ENCODE assay signal across 29 cellular contexts in the genomic region with DNA sequence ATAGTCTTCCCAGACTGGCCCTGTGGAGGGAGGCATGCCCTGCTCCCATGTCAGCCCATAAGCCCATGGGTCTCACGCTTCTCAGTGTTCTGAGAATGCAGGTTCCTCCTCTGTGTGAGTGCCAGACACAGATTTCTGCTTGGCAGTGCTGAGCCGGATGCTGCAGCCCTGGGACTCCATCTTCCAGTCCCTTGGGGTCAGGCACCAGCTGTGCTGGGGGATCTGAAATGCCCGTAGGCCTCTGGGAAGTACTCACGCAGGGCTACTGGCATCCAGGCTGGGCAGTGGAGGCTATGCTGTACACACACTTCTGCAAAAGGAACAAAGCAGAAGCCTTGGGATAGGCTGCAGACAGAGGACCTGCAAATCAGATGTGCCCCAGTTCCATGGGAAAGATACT.
"Had no signal": no experiment of that assay in that cellular context is flagged by ENCODE, and none has a peak within 500 bp of the region (broad histone marks: within the 10 kb centered on the region; RNA-seq: fewer than 3 reads in every experiment).

No MANE protein-coding gene starts in this region.

- H3K27me3 ChIP-seq: brain microvascular endothelial cell, dorsolateral prefrontal cortex had no signal

- H3K27ac Mint-ChIP-seq: activated B cell treated with CpG ODN at 0.5 μM for 24 hours; activated CD8-positive, alpha-beta memory T cell treated with anti-CD3 and anti-CD28 coated beads, Interleukin-2, amount 10 ng/mL, durations not matched to agents 7 days and 5 days; activated CD8-positive, alpha-beta T cell treated with anti-CD3 and anti-CD28 coated beads for 36 hours; activated naive CD4-positive, alpha-beta T cell treated with anti-CD3 and anti-CD28 coated beads, Interleukin-2, amount 10 ng/mL, durations not matched to agents 7 days and 5 days; activated naive CD8-positive, alpha-beta T cell treated with anti-CD3 and anti-CD28 coated beads, Interleukin-2, amount 10 ng/mL, durations not matched to agents 7 days and 5 days; activated T-cell treated with anti-CD3 and anti-CD28 coated beads, Interleukin-2, amount 50 U/mL, for 24 hours; activated T-cell treated with anti-CD3 and anti-CD28 coated beads, Interleukin-2, amount 50 U/mL, for 72 hours; dendritic cell treated with granulocyte-macrophage colony-stimulating factor and Interleukin-4, amounts not matched to agents 40 ng/mL and 50 ng/mL, for 4 days; endodermal cell; T-helper 17 cell; T-helper 2 cell treated with Interferon-gamma antibody and Interleukin-4, amounts not matched to agents 5 μg/mL and 100 μg/mL, for 36 hours had no signal

- DNase-seq: activated B cell treated with CpG ODN at 0.5 μM for 24 hours; activated CD4-positive, alpha-beta T cell treated with anti-CD3 and anti-CD28 coated beads for 48 hours; activated CD4-positive, alpha-beta T cell treated with anti-CD3 and anti-CD28 coated beads, Interleukin-2, amount 50 U/mL, for 1 hour; activated CD4-positive, alpha-beta T cell treated with anti-CD3 and anti-CD28 coated beads, Interleukin-2, amount 50 U/mL, for 48 hours; activated CD8-positive, alpha-beta memory T cell treated with anti-CD3 and anti-CD28 coated beads, Interleukin-2, amount 10 ng/mL, durations not matched to agents 7 days and 5 days; activated CD8-positive, alpha-beta memory T cell treated with anti-CD3 and anti-CD28 coated beads, Interleukin-2, amount 50 U/mL, for 48 hours; activated CD8-positive, alpha-beta T cell treated with anti-CD3 and anti-CD28 coated beads for 36 hours; activated gamma-delta T cell; activated naive CD4-positive, alpha-beta T cell; activated naive CD4-positive, alpha-beta T cell treated with anti-CD3 and anti-CD28 coated beads, Interleukin-2, amount 10 ng/mL, durations not matched to agents 7 days and 5 days; activated naive CD8-positive, alpha-beta T cell treated with anti-CD3 and anti-CD28 coated beads, Interleukin-2, amount 10 ng/mL, durations not matched to agents 7 days and 5 days; activated T-cell treated with anti-CD3 and anti-CD28 coated beads for 4 hours; activated T-cell treated with anti-CD3 and anti-CD28 coated beads, Interleukin-2, amount 50 U/mL, for 24 hours; activated T-cell treated with anti-CD3 and anti-CD28 coated beads, Interleukin-2, amount 50 U/mL, for 72 hours; brain microvascular endothelial cell; dorsolateral prefrontal cortex; effector memory CD4-positive, alpha-beta T cell; endodermal cell; foreskin fibroblast; T-helper 1 cell; T-helper 17 cell; T1000; WERI-Rb-1 had no signal

- H3K36me3 ChIP-seq: brain microvascular endothelial cell, WERI-Rb-1 had no signal

- H3K9me3 Mint-ChIP-seq: endodermal cell had no signal

- H3K4me3 Mint-ChIP-seq: activated B cell treated with CpG ODN at 0.5 μM for 24 hours; activated CD8-positive, alpha-beta memory T cell treated with anti-CD3 and anti-CD28 coated beads, Interleukin-2, amount 10 ng/mL, durations not matched to agents 7 days and 5 days; activated CD8-positive, alpha-beta T cell treated with anti-CD3 and anti-CD28 coated beads for 36 hours; activated naive CD4-positive, alpha-beta T cell treated with anti-CD3 and anti-CD28 coated beads, Interleukin-2, amount 10 ng/mL, durations not matched to agents 7 days and 5 days; activated naive CD8-positive, alpha-beta T cell treated with anti-CD3 and anti-CD28 coated beads, Interleukin-2, amount 10 ng/mL, durations not matched to agents 7 days and 5 days; activated T-cell treated with anti-CD3 and anti-CD28 coated beads, Interleukin-2, amount 50 U/mL, for 24 hours; activated T-cell treated with anti-CD3 and anti-CD28 coated beads, Interleukin-2, amount 50 U/mL, for 72 hours; central memory CD8-positive, alpha-beta T cell; dendritic cell treated with granulocyte-macrophage colony-stimulating factor and Interleukin-4, amounts not matched to agents 40 ng/mL and 50 ng/mL, for 4 days; endodermal cell; T-helper 17 cell; T-helper 2 cell treated with Interferon-gamma antibody and Interleukin-4, amounts not matched to agents 5 μg/mL and 100 μg/mL, for 36 hours had no signal

- H3K27ac ChIP-seq: brain microvascular endothelial cell, coronary artery, dorsolateral prefrontal cortex, WERI-Rb-1 had no signal

- H3K4me3 ChIP-seq: coronary artery, dorsolateral prefrontal cortex had no signal

- H3K4me1 Mint-ChIP-seq: activated B cell treated with CpG ODN at 0.5 μM for 24 hours; activated CD8-positive, alpha-beta memory T cell treated with anti-CD3 and anti-CD28 coated beads, Interleukin-2, amount 10 ng/mL, durations not matched to agents 7 days and 5 days; activated naive CD4-positive, alpha-beta T cell treated with anti-CD3 and anti-CD28 coated beads, Interleukin-2, amount 10 ng/mL, durations not matched to agents 7 days and 5 days; activated naive CD8-positive, alpha-beta T cell treated with anti-CD3 and anti-CD28 coated beads, Interleukin-2, amount 10 ng/mL, durations not matched to agents 7 days and 5 days; central memory CD8-positive, alpha-beta T cell; endodermal cell; T-helper 17 cell had no signal

- H3K27me3 Mint-ChIP-seq: activated B cell treated with CpG ODN at 0.5 μM for 24 hours; activated CD8-positive, alpha-beta memory T cell treated with anti-CD3 and anti-CD28 coated beads, Interleukin-2, amount 10 ng/mL, durations not matched to agents 7 days and 5 days; activated CD8-positive, alpha-beta T cell treated with anti-CD3 and anti-CD28 coated beads for 36 hours; activated naive CD4-positive, alpha-beta T cell treated with anti-CD3 and anti-CD28 coated beads, Interleukin-2, amount 10 ng/mL, durations not matched to agents 7 days and 5 days; activated naive CD8-positive, alpha-beta T cell treated with anti-CD3 and anti-CD28 coated beads, Interleukin-2, amount 10 ng/mL, durations not matched to agents 7 days and 5 days; activated T-cell treated with anti-CD3 and anti-CD28 coated beads, Interleukin-2, amount 50 U/mL, for 24 hours; central memory CD8-positive, alpha-beta T cell; dendritic cell treated with granulocyte-macrophage colony-stimulating factor and Interleukin-4, amounts not matched to agents 40 ng/mL and 50 ng/mL, for 4 days; T-helper 17 cell had no signal

- H3K36me3 Mint-ChIP-seq: activated CD8-positive, alpha-beta memory T cell treated with anti-CD3 and anti-CD28 coated beads, Interleukin-2, amount 10 ng/mL, durations not matched to agents 7 days and 5 days; activated naive CD4-positive, alpha-beta T cell treated with anti-CD3 and anti-CD28 coated beads, Interleukin-2, amount 10 ng/mL, durations not matched to agents 7 days and 5 days; activated naive CD8-positive, alpha-beta T cell treated with anti-CD3 and anti-CD28 coated beads, Interleukin-2, amount 10 ng/mL, durations not matched to agents 7 days and 5 days had no signal

- ATAC-seq: activated CD8-positive, alpha-beta memory T cell treated with anti-CD3 and anti-CD28 coated beads, Interleukin-2, amount 10 ng/mL, durations not matched to agents 7 days and 5 days; activated CD8-positive, alpha-beta T cell treated with anti-CD3 and anti-CD28 coated beads for 36 hours; activated naive CD4-positive, alpha-beta T cell treated with anti-CD3 and anti-CD28 coated beads, Interleukin-2, amount 50 U/mL, for 72 hours; activated T-cell treated with anti-CD3 and anti-CD28 coated beads, Interleukin-2, amount 50 U/mL, for 72 hours; esophagus mucosa; T-helper 17 cell had no signal
